ENCODE assay signal across 35 cellular contexts in genomic region chr4:99825272-99825671, GRCh38. TPM values are rescaled to one million over a fixed set of nuclear protein-coding genes. Genes with fewer than 3 reads are reported as not detected.
DNase-seq lines count a peak whose midpoint lies in the region; ATAC-seq, FAIRE-seq and TF ChIP-seq lines count a peak whose summit lies in the region.
"Had no signal": no experiment of that assay in that cellular context is flagged by ENCODE, and none has a peak within 500 bp of the region (broad histone marks: within the 10 kb centered on the region; RNA-seq: fewer than 3 reads in every experiment).

No MANE protein-coding gene starts in this region.

- FAIRE-seq in frontal cortex (lab: Jason Lieb, UNC) = no peak
- FAIRE-seq: endometrium, G401.6, GM19239, small intestine had no signal

- H3F3A ChIP-seq in PC-9 (ENCODE audit: insufficient read depth, low read depth) = no peaks in the 10 kb centered on the region

- peak overlapping the region; percentile 67 for H3K27ac Mint-ChIP-seq in activated T-cell treated with anti-CD3 and anti-CD28 coated beads, Interleukin-2, amount 50 U/mL, for 72 hours
- peak overlapping the region; percentile 81 for H3K27ac Mint-ChIP-seq in stimulated activated naive B cell treated with anti-CD40 and anti-IgM and Interleukin-4, amounts not matched to agents 10 μg/mL and 1 μg/mL and 100 μg/mL, for 72 hours
- H3K27ac Mint-ChIP-seq: activated CD8-positive, alpha-beta T cell treated with anti-CD3 and anti-CD28 coated beads for 36 hours; H9; natural killer cell had no signal

- no peak for TF ChIP-seq CTCF in PC-9 (conservative IDR thresholded peaks at IDR 0.05)

- no peak for ATAC-seq in activated T-cell treated with anti-CD3 and anti-CD28 coated beads, Interleukin-2, amount 50 U/mL, for 72 hours (replicated peaks in 1 of 2)
- no peak for ATAC-seq in stimulated activated naive B cell treated with anti-CD40 and anti-IgM and Interleukin-4, amounts not matched to agents 10 μg/mL and 1 μg/mL and 100 μg/mL, for 72 hours (replicated peaks)
- ATAC-seq in GM21786 (IDR thresholded peaks at IDR 0.05; ENCODE audit: unreplicated experiment) = no peak
- ATAC-seq: activated CD8-positive, alpha-beta T cell treated with anti-CD3 and anti-CD28 coated beads for 36 hours; natural killer cell; upper lobe of right lung had no signal

- H3K4me2 ChIP-seq in PC-9 = 0 out of 2 replicates have a peak overlapping the region, but pooled peaks have one; percentile 5
- H3K4me2 ChIP-seq: BLaER1 had no signal

- peaks cover 4 to 14% of the 10 kb centered on the region in 2 donors for H3K36me3 Mint-ChIP-seq in activated T-cell treated with anti-CD3 and anti-CD28 coated beads, Interleukin-2, amount 50 U/mL, for 72 hours (ENCODE audit: insufficient read depth in 2 of 2)
- H3K36me3 Mint-ChIP-seq in stimulated activated naive B cell treated with anti-CD40 and anti-IgM and Interleukin-4, amounts not matched to agents 10 μg/mL and 1 μg/mL and 100 μg/mL, for 72 hours = peaks cover 35 to 60% of the 10 kb centered on the region in 2 donors
- H3K36me3 Mint-ChIP-seq: natural killer cell had no signal

- POLR2A ChIA-PET in PC-9 (lab: Charles Lee; ENCODE audit: unreplicated experiment) = interaction anchor here (0.8 kb wide), 1 partner anchor 9 kb away, joined by 8 read pairs; the partner anchor contains the start of gene DAPP1

- no peaks in the 10 kb centered on the region for H4K20me1 ChIP-seq in PC-9 (ENCODE audit: insufficient read depth)
- H4K20me1 ChIP-seq: BLaER1 had no signal

- peaks cover 17% of the 10 kb centered on the region; the same call in 1 of the 2 replicates for H3K79me2 ChIP-seq in PC-9 (ENCODE audit: low read depth)

- H3K27ac ChIP-seq in PC-9 = no peak overlapping the region
- H3K27ac ChIP-seq in epithelial cell of prostate = peak overlapping the region; percentile 97
- H3K27ac ChIP-seq: BLaER1, left ventricle myocardium inferior, ovary, upper lobe of right lung, WERI-Rb-1 had no signal

- peaks cover 69% of the 10 kb centered on the region for H3K4me1 Mint-ChIP-seq in activated T-cell treated with anti-CD3 and anti-CD28 coated beads, Interleukin-2, amount 50 U/mL, for 72 hours (ENCODE audit: low read depth)
- peaks cover 49 to 76% of the 10 kb centered on the region in 2 donors for H3K4me1 Mint-ChIP-seq in stimulated activated naive B cell treated with anti-CD40 and anti-IgM and Interleukin-4, amounts not matched to agents 10 μg/mL and 1 μg/mL and 100 μg/mL, for 72 hours

- peaks cover 0 to 1% of the 10 kb centered on the region in 2 donors for H3K9me3 Mint-ChIP-seq in activated T-cell treated with anti-CD3 and anti-CD28 coated beads, Interleukin-2, amount 50 U/mL, for 72 hours
- H3K9me3 Mint-ChIP-seq in stimulated activated naive B cell treated with anti-CD40 and anti-IgM and Interleukin-4, amounts not matched to agents 10 μg/mL and 1 μg/mL and 100 μg/mL, for 72 hours = peaks cover 6% of the 10 kb centered on the region in 2 donors
- H3K9me3 Mint-ChIP-seq: activated CD8-positive, alpha-beta T cell treated with anti-CD3 and anti-CD28 coated beads for 36 hours; H9; natural killer cell had no signal

- no TSS peak for BruUV-seq in PC-9 (replicated peaks; lab: Mats Ljungman, UMichigan)

- no peaks in the 10 kb centered on the region for H3K27me3 Mint-ChIP-seq in activated T-cell treated with anti-CD3 and anti-CD28 coated beads, Interleukin-2, amount 50 U/mL, for 72 hours (ENCODE audit: low read depth)
- H3K27me3 Mint-ChIP-seq in stimulated activated naive B cell treated with anti-CD40 and anti-IgM and Interleukin-4, amounts not matched to agents 10 μg/mL and 1 μg/mL and 100 μg/mL, for 72 hours = no peaks in the 10 kb centered on the region
- H3K27me3 Mint-ChIP-seq: activated CD8-positive, alpha-beta T cell treated with anti-CD3 and anti-CD28 coated beads for 36 hours had no signal

- CTCF ChIA-PET in PC-9 (lab: Charles Lee) = no interaction called here

- no peak overlapping the region for H2AFZ ChIP-seq in PC-9

- H3K9me3 ChIP-seq in PC-9 (ENCODE audit: insufficient read depth, low read depth) = no peaks in the 10 kb centered on the region
- H3K9me3 ChIP-seq: BLaER1, left ventricle myocardium inferior, ovary, upper lobe of right lung had no signal

- DNase-seq in activated T-cell treated with anti-CD3 and anti-CD28 coated beads, Interleukin-2, amount 50 U/mL, for 72 hours = no peak
- no peak for DNase-seq in activated T-cell treated with anti-CD3 and anti-CD28 coated beads for 4 hours
- DNase-seq in PC-9 = no peak
- no peak for DNase-seq in epithelial cell of prostate (ENCODE audit: low read depth, low spot score)
- no peak for DNase-seq in stimulated activated naive B cell treated with anti-CD40 and anti-IgM and Interleukin-4, amounts not matched to agents 10 μg/mL and 1 μg/mL and 100 μg/mL, for 72 hours
- no peak for DNase-seq in cardiac septum (ENCODE audit: low spot score)
- no peak for DNase-seq in frontal cortex (ENCODE audit: low spot score in 2 of 2)
- DNase-seq: ACHN; activated CD8-positive, alpha-beta T cell treated with anti-CD3 and anti-CD28 coated beads for 36 hours; activated naive CD4-positive, alpha-beta T cell treated with anti-CD3 and anti-CD28 coated beads, Interleukin-2, amount 50 U/mL, for 16 hours; aorta; caudate nucleus; COR-L47; DMS53; H9; left ventricle myocardium inferior; natural killer cell; NCI-H1092; NCI-H1694 treated with DMSO at 0.1 percent for 48 hours; NCI-H2171 treated with DMSO at 0.1 percent for 48 hours; NCI-H524 treated with DMSO at 0.1 percent for 48 hours; NK-92 treated with Interleukin-12 subunit alpha and Interleukin-12 subunit beta, amount 100 ng/mL, for 24 hours; ovary; SHP77; small intestine; stimulated activated CD4-positive, alpha-beta T cell treated with anti-CD3 and anti-CD28 coated beads, Interleukin-1b, Interleukin-23, amount 100 ng/mL, for 48 hours; T-helper 9 cell; upper lobe of right lung; WERI-Rb-1 had no signal

- peak overlapping the region in 1 of 2 donors; percentile 9 for H3K4me3 Mint-ChIP-seq in activated T-cell treated with anti-CD3 and anti-CD28 coated beads, Interleukin-2, amount 50 U/mL, for 72 hours
- peak overlapping the region; percentile 21 to 63 for H3K4me3 Mint-ChIP-seq in stimulated activated naive B cell treated with anti-CD40 and anti-IgM and Interleukin-4, amounts not matched to agents 10 μg/mL and 1 μg/mL and 100 μg/mL, for 72 hours
- H3K4me3 Mint-ChIP-seq: activated CD8-positive, alpha-beta T cell treated with anti-CD3 and anti-CD28 coated beads for 36 hours; H9; natural killer cell had no signal

- H3K4me3 ChIP-seq in PC-9 = no peak overlapping the region
- H3K4me3 ChIP-seq: BLaER1, left ventricle myocardium inferior, ovary, upper lobe of right lung had no signal

- no peaks in the 10 kb centered on the region for H3K9me2 ChIP-seq in PC-9 (ENCODE audit: insufficient read depth)

- H3K27me3 ChIP-seq in PC-9 (ENCODE audit: insufficient read depth, low read depth) = no peaks in the 10 kb centered on the region
- H3K27me3 ChIP-seq: BLaER1, ovary, upper lobe of right lung had no signal

- intact Hi-C loops in PC-9 (cut with micrococcal nuclease; ENCODE audit: unreplicated experiment) (no loop called here), cardiac septum (cut with DNase I) (no loop called here)

- no peaks in the 10 kb centered on the region for H3K36me3 ChIP-seq in PC-9 (ENCODE audit: low read depth)
- H3K36me3 ChIP-seq: BLaER1, left ventricle myocardium inferior, ovary, upper lobe of right lung, WERI-Rb-1 had no signal

- H3K4me1 ChIP-seq in PC-9 (replicated peaks; ENCODE audit: insufficient read depth) = peaks cover 24% of the 10 kb centered on the region
- H3K4me1 ChIP-seq: upper lobe of right lung had no signal

RNA-seq across cellular contexts. Expression of gene DAPP1, which starts 8.6 kb away (rescaled TPM):
- total RNA-seq in activated T-cell treated with anti-CD3 and anti-CD28 coated beads, Interleukin-2, amount 50 U/mL, for 72 hours = 10 to 100 TPM; 40.7 to 48.1 TPM
- total RNA-seq in PC-9 (2021) (7.9 and 9.6 TPM in 2 replicates), cardiac septum (0.43 TPM), frontal cortex (0.41 TPM)
- total RNA-seq: glomerular endothelial cell, H9 had no signal
